In the genomic region with DNA sequence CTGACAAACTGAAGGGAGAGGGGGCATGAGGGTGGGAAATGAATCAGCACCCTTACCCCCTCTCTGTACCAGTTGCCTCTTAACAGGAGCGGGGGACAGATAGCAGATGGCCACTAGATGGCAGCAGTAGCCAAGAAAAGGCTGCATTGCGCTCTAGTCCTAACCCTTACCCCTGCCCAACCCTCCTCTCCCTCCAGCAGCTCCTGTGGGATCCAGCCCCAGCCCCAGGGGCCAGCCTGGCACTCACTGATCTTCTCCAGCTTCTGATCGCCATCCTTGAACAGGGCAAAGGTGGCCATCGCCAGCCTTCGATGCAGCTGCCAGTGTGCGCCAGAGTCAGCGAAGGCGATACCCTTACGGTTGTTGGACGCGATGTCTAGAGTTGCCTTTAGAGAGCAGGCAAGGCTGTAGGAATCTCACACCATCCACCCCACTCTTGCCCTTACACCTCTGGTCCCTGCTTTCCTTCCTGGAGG, we compare ENCODE assay signal across 9 cellular contexts. TPM values are rescaled to one million over a fixed set of nuclear protein-coding genes. Genes with fewer than 3 reads are reported as not detected.
A peak's percentile ranks its signal among the peaks of the same experiment; 100 is the strongest.
DNase-seq lines count a peak whose midpoint lies in the region; ATAC-seq and TF ChIP-seq lines count a peak whose summit lies in the region.
"Had no signal": no experiment of that assay in that cellular context is flagged by ENCODE, and none has a peak within 500 bp of the region (broad histone marks: within the 10 kb centered on the region; RNA-seq: fewer than 3 reads in every experiment).

No MANE protein-coding gene starts in this region.

- H3K4me3 ChIP-seq in AG04450 (ENCODE audit: low read depth, low read length) (no peak overlapping the region), SU-DHL-6 (ENCODE audit: insufficient read depth, low read length, poor library complexity, severe bottlenecking) (no peak overlapping the region), cardiac muscle cell (no peak overlapping the region), prostate gland (no peak overlapping the region)

- TF ChIP-seq CTCF in AG04450 (IDR thresholded peaks at IDR 0.05; ENCODE audit: low read depth, low read length): peak; percentile 92
- TF ChIP-seq CTCF in SU-DHL-6 (IDR thresholded peaks at IDR 0.05; ENCODE audit: insufficient read depth, low read length, poor library complexity, severe bottlenecking): peak; percentile 65
- TF ChIP-seq CTCF in cardiac muscle cell (IDR thresholded peaks at IDR 0.05; ENCODE audit: low read depth, low read length): peak; percentile 80
- peak; percentile 60 to 84 (median 82) for TF ChIP-seq CTCF in prostate gland (IDR thresholded peaks at IDR 0.05)

- H3K27ac ChIP-seq in AG04450 (ENCODE audit: low read depth, low read length) (no peak overlapping the region), SU-DHL-6 (ENCODE audit: low read depth, low read length) (no peak overlapping the region), cardiac muscle cell (no peak overlapping the region), prostate gland (no peak overlapping the region)

- H2AFZ ChIP-seq in SU-DHL-6 (ENCODE audit: low read depth, low read length, severe bottlenecking): no peak overlapping the region

- H3K27me3 ChIP-seq in AG04450 (ENCODE audit: control insufficient read depth, insufficient read depth, low read length): peaks cover 2% of the 10 kb centered on the region
- H3K27me3 ChIP-seq in SU-DHL-6 (ENCODE audit: low read length): no peaks in the 10 kb centered on the region
- H3K27me3 ChIP-seq in cardiac muscle cell: no peaks in the 10 kb centered on the region
- no peaks in the 10 kb centered on the region for H3K27me3 ChIP-seq in prostate gland (replicated peaks; ENCODE audit: insufficient read depth)

- no peak overlapping the region for H3K4me3 Mint-ChIP-seq in activated naive CD8-positive, alpha-beta T cell treated with anti-CD3 and anti-CD28 coated beads, Interleukin-2, amount 10 ng/mL, durations not matched to agents 7 days and 5 days
- H3K4me3 Mint-ChIP-seq: stimulated activated naive CD8-positive, alpha-beta T cell treated with anti-CD3 and anti-CD28 coated beads, Interleukin-15, Interleukin-2, amounts not matched to agents 100 ng/mL and 50 ng/mL, for 24 hours had no signal

- no peaks in the 10 kb centered on the region for H3K4me1 Mint-ChIP-seq in activated naive CD8-positive, alpha-beta T cell treated with anti-CD3 and anti-CD28 coated beads, Interleukin-2, amount 10 ng/mL, durations not matched to agents 7 days and 5 days

- TF ChIP-seq POLR2A in prostate gland (IDR thresholded peaks at IDR 0.05): no peak

- H3K36me3 ChIP-seq in SU-DHL-6 (ENCODE audit: low read length): no peaks in the 10 kb centered on the region
- no peaks in the 10 kb centered on the region for H3K36me3 ChIP-seq in cardiac muscle cell
- no peaks in the 10 kb centered on the region for H3K36me3 ChIP-seq in prostate gland

- peaks cover 1% of the 10 kb centered on the region for H3K36me3 Mint-ChIP-seq in activated naive CD8-positive, alpha-beta T cell treated with anti-CD3 and anti-CD28 coated beads, Interleukin-2, amount 10 ng/mL, durations not matched to agents 7 days and 5 days

- H3K79me2 ChIP-seq in SU-DHL-6 (ENCODE audit: insufficient read depth, low read length): no peaks in the 10 kb centered on the region

- no peak overlapping the region for H3K9ac ChIP-seq in SU-DHL-6 (ENCODE audit: low read length)

- no peak overlapping the region for H3K4me2 ChIP-seq in SU-DHL-6 (ENCODE audit: low read depth, low read length, poor library complexity, severe bottlenecking)

- DNase-seq in AG04450 (ENCODE audit: low read depth, low spot score) (peak; percentile 59), NCI-H1105 treated with DMSO at 0.1 percent for 48 hours (lab: John Stamatoyannopoulos, UW) (peak; percentile 54), cardiac muscle cell (ENCODE audit: low read depth in 1 of 2, low spot score in 1 of 2) (peak; percentile 85 to 90), prostate gland (ENCODE audit: low spot score) (peak; percentile 75)
- peak; percentile 73 for DNase-seq in activated naive CD8-positive, alpha-beta T cell treated with anti-CD3 and anti-CD28 coated beads, Interleukin-2, amount 10 ng/mL, durations not matched to agents 7 days and 5 days

- POLR2A ChIA-PET in AG04450 (lab: Yijun Ruan, JAX): interaction anchor here (0.6 to 0.7 kb wide), 2 partner anchors 65 to 67 kb away, joined by 4 to 6 read pairs; no protein-coding TSS in a partner anchor
- POLR2A ChIA-PET in activated naive CD8-positive, alpha-beta T cell treated with anti-CD3 and anti-CD28 coated beads, Interleukin-2, amount 10 ng/mL, durations not matched to agents 7 days and 5 days (lab: Charles Lee): interaction anchor here (0.7 kb wide), 1 partner anchor 32 kb away, joined by 4 read pairs; no protein-coding TSS in a partner anchor

- CTCF ChIA-PET in AG04450 (lab: Charles Lee): interaction anchor here (0.5 to 7.1 kb wide), 15 partner anchors 19 to 651 kb away, joined by 3 to 151 read pairs (median 4); partner anchors contain the start of genes AS3MT and CNNM2

- H3K4me1 ChIP-seq in cardiac muscle cell (ENCODE audit: low read depth) (no peaks in the 10 kb centered on the region), prostate gland (replicated peaks) (no peaks in the 10 kb centered on the region)

- H3K9me3 ChIP-seq in AG04450 (ENCODE audit: control insufficient read depth, insufficient read depth, low read length): peaks cover 13% of the 10 kb centered on the region
- H3K9me3 ChIP-seq in SU-DHL-6 (ENCODE audit: insufficient read depth, low read length): no peaks in the 10 kb centered on the region
- H3K9me3 ChIP-seq in cardiac muscle cell (ENCODE audit: low read depth): no peaks in the 10 kb centered on the region
- H3K9me3 ChIP-seq in prostate gland: no peaks in the 10 kb centered on the region

- H3F3A ChIP-seq in SU-DHL-6 (ENCODE audit: insufficient read depth): no peaks in the 10 kb centered on the region

- H4K20me1 ChIP-seq in SU-DHL-6 (ENCODE audit: low read depth, low read length): no peaks in the 10 kb centered on the region

- peak; percentile 61 for ATAC-seq in GM18909 (IDR thresholded peaks at IDR 0.05; ENCODE audit: poor library complexity, unreplicated experiment)
- ATAC-seq in activated naive CD8-positive, alpha-beta T cell treated with anti-CD3 and anti-CD28 coated beads, Interleukin-2, amount 10 ng/mL, durations not matched to agents 7 days and 5 days (ENCODE audit: low read depth): peak; percentile 95
- no peak for ATAC-seq in HG03571 (IDR thresholded peaks at IDR 0.05; ENCODE audit: unreplicated experiment)

- WGBS in prostate gland: 63% methylated on average over 11 of the region's 11 CpGs

- H3K27ac Mint-ChIP-seq in activated naive CD8-positive, alpha-beta T cell treated with anti-CD3 and anti-CD28 coated beads, Interleukin-2, amount 10 ng/mL, durations not matched to agents 7 days and 5 days: no peak overlapping the region
- H3K27ac Mint-ChIP-seq: stimulated activated naive CD8-positive, alpha-beta T cell treated with anti-CD3 and anti-CD28 coated beads, Interleukin-15, Interleukin-2, amounts not matched to agents 100 ng/mL and 50 ng/mL, for 24 hours had no signal

- intact Hi-C loops in prostate gland (cut with DNase I): loop anchor here (5.0 kb wide), 1 partner anchor 232 kb away; no protein-coding TSS in a partner anchor

- no peaks in the 10 kb centered on the region for H3K9me2 ChIP-seq in SU-DHL-6 (replicated peaks; ENCODE audit: insufficient read depth, low read length)

- peaks cover 11% of the 10 kb centered on the region for H3K27me3 Mint-ChIP-seq in activated naive CD8-positive, alpha-beta T cell treated with anti-CD3 and anti-CD28 coated beads, Interleukin-2, amount 10 ng/mL, durations not matched to agents 7 days and 5 days

- H3K9me3 Mint-ChIP-seq in activated naive CD8-positive, alpha-beta T cell treated with anti-CD3 and anti-CD28 coated beads, Interleukin-2, amount 10 ng/mL, durations not matched to agents 7 days and 5 days: peaks cover 6% of the 10 kb centered on the region

RNA-seq across cellular contexts. Expression of gene CYP17A1, which starts 2.2 kb away (rescaled TPM):
- polyA plus RNA-seq in AG04450 (2011; rRNA removed) (not detected in 2 replicates), cardiac muscle cell (not detected in 2 replicates)
- not detected in 2 replicates for polyA minus RNA-seq in AG04450 (2011; rRNA and poly(A)+ RNA removed)
- not detected for total RNA-seq in activated naive CD8-positive, alpha-beta T cell treated with anti-CD3 and anti-CD28 coated beads, Interleukin-2, amount 10 ng/mL, durations not matched to agents 7 days and 5 days
- total RNA-seq in cardiac muscle cell (not detected in 2 replicates), prostate gland (10 to 100 TPM in 1 of 2 donors, not detected in 1; 12.8 TPM)

RNA-seq across cellular contexts. Expression of gene BORCS7, which starts 19.0 kb away (rescaled TPM):
- polyA plus RNA-seq in AG04450 (2011; rRNA removed) (21.0 and 31.1 TPM in 2 replicates), cardiac muscle cell (18.3 and 19.4 TPM in 2 replicates)
- 7.1 and 9.7 TPM in 2 replicates for polyA minus RNA-seq in AG04450 (2011; rRNA and poly(A)+ RNA removed)
- total RNA-seq in activated naive CD8-positive, alpha-beta T cell treated with anti-CD3 and anti-CD28 coated beads, Interleukin-2, amount 10 ng/mL, durations not matched to agents 7 days and 5 days: 10 to 100 TPM; 11.2 to 12.6 TPM
- total RNA-seq in cardiac muscle cell (8.2 and 22.6 TPM in 2 replicates), prostate gland (10 to 100 TPM; 39.0 to 49.4 TPM)

RNA-seq across cellular contexts. Expression of gene AS3MT, which starts 34.2 kb away (rescaled TPM):
- polyA plus RNA-seq in AG04450 (2011; rRNA removed): 4.0 and 6.7 TPM in 2 replicates
- polyA minus RNA-seq in AG04450 (2011; rRNA and poly(A)+ RNA removed): 0.74 and 1.4 TPM in 2 replicates
- 1 to 10 TPM; 1.1 to 1.3 TPM for total RNA-seq in activated naive CD8-positive, alpha-beta T cell treated with anti-CD3 and anti-CD28 coated beads, Interleukin-2, amount 10 ng/mL, durations not matched to agents 7 days and 5 days
- total RNA-seq in cardiac muscle cell: 11.4 and 16.2 TPM in 2 replicates
- 6.6 and 7.0 TPM in 2 replicates for polyA plus RNA-seq in cardiac muscle cell
- 10 to 100 TPM in 1 of 2 donors, 1 to 10 TPM in 1; 8.4 to 17.4 TPM for total RNA-seq in prostate gland
